8 cellular contexts compared by ENCODE assay signal in the genomic region with DNA sequence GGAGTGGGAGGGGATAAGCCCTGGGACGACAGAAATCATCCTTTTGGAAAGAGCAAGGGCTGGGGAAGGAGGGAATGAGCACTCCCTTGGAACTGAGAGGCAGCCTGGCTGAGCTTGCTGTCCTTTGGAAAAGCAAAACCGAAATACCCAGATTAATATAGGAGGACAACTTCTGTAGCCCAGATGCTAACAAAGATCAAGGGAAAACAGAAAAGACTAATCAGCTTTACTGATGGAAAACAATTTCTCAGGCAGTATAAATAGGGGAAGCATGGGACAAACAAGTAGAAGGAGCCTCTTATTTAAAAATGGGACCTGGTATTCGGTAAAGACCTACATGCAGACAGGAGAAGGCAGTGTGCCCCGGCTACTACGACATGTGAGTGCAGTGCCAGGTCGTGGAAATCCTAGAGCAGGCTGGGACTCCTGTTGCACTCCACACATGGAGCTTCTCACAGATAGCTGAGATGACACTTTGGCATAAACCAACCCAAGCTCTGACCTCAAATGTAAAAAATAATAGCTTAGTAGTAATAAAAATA. TPM values are rescaled to one million over a fixed set of nuclear protein-coding genes. Genes with fewer than 3 reads are reported as not detected.
A peak's percentile ranks its signal among the peaks of the same experiment; 100 is the strongest.
DNase-seq lines count a peak whose midpoint lies in the region; ATAC-seq and TF ChIP-seq lines count a peak whose summit lies in the region.

No MANE protein-coding gene starts in this region.

- peak; percentile 20 for DNase-seq in HCEC 1CT
- DNase-seq in activated CD8-positive, alpha-beta T cell treated with anti-CD3 and anti-CD28 coated beads for 36 hours: peak; percentile 13
- DNase-seq in glomerular visceral epithelial cell (ENCODE audit: extremely low spot score): peak; percentile 23
- no peak for DNase-seq in trophoblast cell
- DNase-seq in NCI-H2196 (lab: John Stamatoyannopoulos, UW; ENCODE audit: unreplicated experiment): no peak

- ATAC-seq in activated CD8-positive, alpha-beta T cell treated with anti-CD3 and anti-CD28 coated beads for 36 hours: no peak
- no peak for ATAC-seq in HG03095 (IDR thresholded peaks at IDR 0.05; ENCODE audit: unreplicated experiment)
- no peak for ATAC-seq in GM18502 (IDR thresholded peaks at IDR 0.05; ENCODE audit: poor library complexity, unreplicated experiment)

- peaks cover 4% of the 10 kb centered on the region for H3K79me2 ChIP-seq in trophoblast cell (ENCODE audit: control insufficient read depth, insufficient read depth, low read length, poor library complexity)

- H2BK5ac ChIP-seq in trophoblast cell (ENCODE audit: low read depth, low read length, poor library complexity): peak overlapping the region; percentile 72

- H3K18ac ChIP-seq in trophoblast cell (ENCODE audit: low read length): no peak overlapping the region

- H3K27ac ChIP-seq in 22Rv1: peak overlapping the region; percentile 81
- peak overlapping the region; percentile 48 for H3K27ac ChIP-seq in trophoblast cell (ENCODE audit: low read depth, low read length)

- peak overlapping the region; percentile 75 for H3K4me3 ChIP-seq in trophoblast cell (ENCODE audit: low read depth, low read length)

- CTCF ChIA-PET in activated CD8-positive, alpha-beta T cell treated with anti-CD3 and anti-CD28 coated beads for 36 hours (lab: Charles Lee): no interaction called here

- intact Hi-C loops in activated CD8-positive, alpha-beta T cell treated with anti-CD3 and anti-CD28 coated beads for 36 hours (cut with micrococcal nuclease): loop anchor here (10.0 kb wide), 1 partner anchor 302 kb away; no protein-coding TSS in a partner anchor

- POLR2A ChIA-PET in activated CD8-positive, alpha-beta T cell treated with anti-CD3 and anti-CD28 coated beads for 36 hours (lab: Charles Lee): interaction anchor here (1.1 to 1.3 kb wide), 2 partner anchors 9 to 64 kb away, joined by 3 read pairs; no protein-coding TSS in a partner anchor

- H3K36me3 Mint-ChIP-seq in activated CD8-positive, alpha-beta T cell treated with anti-CD3 and anti-CD28 coated beads for 36 hours (ENCODE audit: low read depth): no peaks in the 10 kb centered on the region

- peak overlapping the region; percentile 92 for H3K4me3 Mint-ChIP-seq in activated CD8-positive, alpha-beta T cell treated with anti-CD3 and anti-CD28 coated beads for 36 hours

- H3K36me3 ChIP-seq in trophoblast cell (ENCODE audit: control insufficient read depth in 1 of 2, insufficient read depth in 2 of 2, low read length in 2 of 2): peaks cover 0 to 5% of the 10 kb centered on the region in 2 experiments

- peak overlapping the region; percentile 96 for H3K4me2 ChIP-seq in trophoblast cell (ENCODE audit: low read length)

- H3K27ac Mint-ChIP-seq in activated CD8-positive, alpha-beta T cell treated with anti-CD3 and anti-CD28 coated beads for 36 hours: no peak overlapping the region

- H3K4me1 ChIP-seq in trophoblast cell (ENCODE audit: control insufficient read depth in 1 of 2, insufficient read depth in 2 of 2, low read length in 2 of 2): no peaks in the 10 kb centered on the region

- no CpG with 5 or more reads among the region's 6 CpGs for WGBS in trophoblast cell (ENCODE audit: extremely low coverage, insufficient coverage, insufficient read length)

- no peak for TF ChIP-seq CTCF in 22Rv1 (IDR thresholded peaks at IDR 0.05)
- TF ChIP-seq CTCF in activated CD8-positive, alpha-beta T cell treated with anti-CD3 and anti-CD28 coated beads for 36 hours (IDR thresholded peaks at IDR 0.05): no peak

- no peak overlapping the region for H3K23ac ChIP-seq in trophoblast cell (ENCODE audit: low read length)

- peaks cover 9% of the 10 kb centered on the region for H3K27me3 Mint-ChIP-seq in activated CD8-positive, alpha-beta T cell treated with anti-CD3 and anti-CD28 coated beads for 36 hours

- H4K12ac ChIP-seq in trophoblast cell (ENCODE audit: low read depth, low read length): peak overlapping the region; percentile 7

- H3K27me3 ChIP-seq in trophoblast cell (ENCODE audit: insufficient read depth, low read length): no peaks in the 10 kb centered on the region

- no peaks in the 10 kb centered on the region for H3K9me3 Mint-ChIP-seq in activated CD8-positive, alpha-beta T cell treated with anti-CD3 and anti-CD28 coated beads for 36 hours

- H2BK12ac ChIP-seq in trophoblast cell (ENCODE audit: low read length): no peak overlapping the region

- H3K4ac ChIP-seq in trophoblast cell (ENCODE audit: low read depth, low read length): no peak overlapping the region

- no peak overlapping the region for H3K14ac ChIP-seq in trophoblast cell (ENCODE audit: low read length)

- H4K8ac ChIP-seq in trophoblast cell (ENCODE audit: low read depth, low read length): no peak overlapping the region

- H3K9ac ChIP-seq in trophoblast cell (ENCODE audit: low read length): peak overlapping the region; percentile 1

- H3K4me1 Mint-ChIP-seq in activated CD8-positive, alpha-beta T cell treated with anti-CD3 and anti-CD28 coated beads for 36 hours (ENCODE audit: low read depth): peaks cover 13% of the 10 kb centered on the region

- peaks cover 7% of the 10 kb centered on the region for H3K79me1 ChIP-seq in trophoblast cell (ENCODE audit: low read length)

- peak overlapping the region; percentile 18 for H2BK120ac ChIP-seq in trophoblast cell (ENCODE audit: insufficient read depth, low read length, poor library complexity)

- H2AK5ac ChIP-seq in trophoblast cell (ENCODE audit: low read length): no peak overlapping the region

- no peak overlapping the region for H4K91ac ChIP-seq in trophoblast cell (ENCODE audit: low read depth, low read length)

- peak overlapping the region; percentile 71 for H2AFZ ChIP-seq in trophoblast cell (ENCODE audit: insufficient read depth, low read length, poor library complexity)

- no peaks in the 10 kb centered on the region for H3K9me3 ChIP-seq in trophoblast cell (ENCODE audit: insufficient read depth, low read depth, low read length)

RNA-seq across cellular contexts. Expression of a gene that starts 0.8 kb away (rescaled TPM):
- total RNA-seq in activated CD8-positive, alpha-beta T cell treated with anti-CD3 and anti-CD28 coated beads for 36 hours: under 1 TPM; 0.09 to 0.13 TPM
- 3.9 and 4.0 TPM in 2 replicates for polyA plus RNA-seq in trophoblast cell (2013)

Comparison
In these comparisons a context has a peak if more than half of its experiments do, and no peak if none do; other contexts are left out.
1. DNase-seq: peak in HCEC 1CT (single experiment), activated CD8-positive, alpha-beta T cell treated with anti-CD3 and anti-CD28 coated beads for 36 hours (single experiment) and glomerular visceral epithelial cell (single experiment); none in trophoblast cell (0 of 2) and NCI-H2196 (single experiment).